ENCODE assay signal across 8 cellular contexts in genomic region chrX:74614193-74614909, GRCh38. TPM values are rescaled to one million over a fixed set of nuclear protein-coding genes. Genes with fewer than 3 reads are reported as not detected.
A peak's percentile ranks its signal among the peaks of the same experiment; 100 is the strongest.
DNase-seq lines count a peak whose midpoint lies in the region; ATAC-seq, FAIRE-seq and TF ChIP-seq lines count a peak whose summit lies in the region.

RLIM (minus strand) TSS chrX:74614624; CDS start chrX:74595977, 18,647 bp downstream.

- peak; percentile 97 for ATAC-seq in HG03439 (IDR thresholded peaks at IDR 0.05; ENCODE audit: unreplicated experiment)

- intact Hi-C loops in kidney (cut with DNase I) = no loop called here

- peak; percentile 71 to 75 for DNase-seq in AML-193 (lab: John Stamatoyannopoulos, UW)
- peak; percentile 83 for DNase-seq in NCI-H510A treated with DMSO at 0.1 percent for 48 hours (lab: John Stamatoyannopoulos, UW)
- DNase-seq in activated CD4-positive, alpha-beta T cell treated with anti-CD3 and anti-CD28 coated beads for 24 hours (ENCODE audit: low read depth in 2 of 2) = peak; percentile 77 to 80
- peak; percentile 97 for DNase-seq in choroid plexus epithelial cell (ENCODE audit: low read depth)
- DNase-seq in kidney = peak; percentile 98
- peak; percentile 92 for DNase-seq in stimulated activated CD4-positive, alpha-beta T cell treated with anti-CD3 and anti-CD28 coated beads, Interleukin-15, amount 100 ng/mL, for 24 hours

- H3K36me3 ChIP-seq in kidney (ENCODE audit: control insufficient read depth in 1 of 2, insufficient read depth in 2 of 2, low read length in 2 of 2) = no peaks in the 10 kb centered on the region

- no peaks in the 10 kb centered on the region for H3K9me3 ChIP-seq in kidney (ENCODE audit: control insufficient read depth in 1 of 2, low read length in 2 of 2)

- H3K4me3 ChIP-seq in choroid plexus epithelial cell (ENCODE audit: low read depth, low read length) = peak within 1 kb of the TSS; percentile 85
- peak within 1 kb of the TSS; percentile 79 to 87 for H3K4me3 ChIP-seq in kidney (ENCODE audit: low read length in 2 of 2)

- peak; percentile 73 for TF ChIP-seq POLR2A in GM19193 (IDR thresholded peaks at IDR 0.05; ENCODE audit: extremely low read depth, insufficient read depth, insufficient read length)

- H3K4me1 ChIP-seq in kidney (ENCODE audit: control insufficient read depth in 1 of 2, insufficient read depth in 1 of 2, low read depth in 1 of 2, low read length in 2 of 2) = no peaks in the 10 kb centered on the region

- peak within 1 kb of the TSS; percentile 96 to 97 for H3K27ac ChIP-seq in kidney (ENCODE audit: low read depth in 2 of 2, low read length in 2 of 2)

- H3K9ac ChIP-seq in kidney (ENCODE audit: low read length in 2 of 2) = peak within 1 kb of the TSS; percentile 55 to 91

- no peak for TF ChIP-seq CTCF in choroid plexus epithelial cell (conservative IDR thresholded peaks at IDR 0.05; ENCODE audit: low read depth, low read length)
- no peak for TF ChIP-seq CTCF in kidney (IDR thresholded peaks at IDR 0.05; ENCODE audit: borderline replicate concordance, extremely low read depth, insufficient read depth)

- peak; percentile 99 for FAIRE-seq in kidney (lab: Jason Lieb, UNC)

RNA-seq across cellular contexts. Expression of gene RLIM, which starts in this region (rescaled TPM):
- 42.7 TPM for total RNA-seq in kidney
- polyA plus RNA-seq in kidney (ENCODE audit: insufficient read depth, low read depth, low replicate concordance) = 6.8 TPM

Comparison
In these comparisons a context has a peak if more than half of its experiments do, and no peak if none do; other contexts are left out.
1. Peak in every context shown above with its lines: DNase-seq, ATAC-seq, H3K4me3 ChIP-seq and H3K27ac ChIP-seq.